In the genomic region with DNA sequence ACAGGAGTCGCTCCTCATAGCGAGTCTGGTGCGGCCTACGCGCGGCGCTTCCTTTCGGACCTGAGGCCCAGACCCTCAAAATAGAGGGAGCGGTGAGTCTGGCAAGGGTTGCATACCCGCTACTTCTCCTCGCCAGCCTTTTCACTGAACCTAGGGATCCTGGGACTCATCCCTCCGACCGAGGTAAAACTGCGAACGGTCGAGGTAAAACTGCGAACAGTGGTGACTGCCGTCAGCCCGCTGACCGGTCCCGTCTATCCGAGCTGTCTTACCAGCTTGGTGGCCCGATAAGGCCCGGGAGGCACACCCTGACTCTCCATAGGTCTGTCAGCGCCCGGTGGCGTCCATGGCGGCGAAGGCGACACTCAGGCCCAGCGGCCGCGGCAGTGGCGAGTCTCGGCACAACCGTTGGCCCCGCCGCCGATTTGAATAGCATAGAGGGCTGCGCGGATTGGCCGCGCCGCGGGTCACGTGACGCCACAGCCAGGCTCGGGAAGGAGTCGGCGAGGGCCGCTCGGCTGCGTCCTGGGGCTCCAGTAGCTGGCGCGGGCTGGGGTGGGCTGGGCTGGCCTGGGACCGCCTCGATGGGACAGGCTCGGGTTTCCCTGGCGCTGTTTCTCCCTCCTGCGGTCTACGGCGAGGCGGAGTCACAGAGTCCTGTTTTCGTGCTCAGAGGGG, we compare ENCODE assay signal across 1 cellular context.
TF ChIP-seq lines count a peak whose summit lies in the region.

A gene with protein sequence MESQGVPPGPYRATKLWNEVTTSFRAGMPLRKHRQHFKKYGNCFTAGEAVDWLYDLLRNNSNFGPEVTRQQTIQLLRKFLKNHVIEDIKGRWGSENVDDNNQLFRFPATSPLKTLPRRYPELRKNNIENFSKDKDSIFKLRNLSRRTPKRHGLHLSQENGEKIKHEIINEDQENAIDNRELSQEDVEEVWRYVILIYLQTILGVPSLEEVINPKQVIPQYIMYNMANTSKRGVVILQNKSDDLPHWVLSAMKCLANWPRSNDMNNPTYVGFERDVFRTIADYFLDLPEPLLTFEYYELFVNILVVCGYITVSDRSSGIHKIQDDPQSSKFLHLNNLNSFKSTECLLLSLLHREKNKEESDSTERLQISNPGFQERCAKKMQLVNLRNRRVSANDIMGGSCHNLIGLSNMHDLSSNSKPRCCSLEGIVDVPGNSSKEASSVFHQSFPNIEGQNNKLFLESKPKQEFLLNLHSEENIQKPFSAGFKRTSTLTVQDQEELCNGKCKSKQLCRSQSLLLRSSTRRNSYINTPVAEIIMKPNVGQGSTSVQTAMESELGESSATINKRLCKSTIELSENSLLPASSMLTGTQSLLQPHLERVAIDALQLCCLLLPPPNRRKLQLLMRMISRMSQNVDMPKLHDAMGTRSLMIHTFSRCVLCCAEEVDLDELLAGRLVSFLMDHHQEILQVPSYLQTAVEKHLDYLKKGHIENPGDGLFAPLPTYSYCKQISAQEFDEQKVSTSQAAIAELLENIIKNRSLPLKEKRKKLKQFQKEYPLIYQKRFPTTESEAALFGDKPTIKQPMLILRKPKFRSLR (minus strand): TSS at position 403 of the 678 bp plus-strand sequence. CDS start 83 bp downstream, at position 320.

TF ChIP-seq in HepG2, 621 proteins besides CTCF, POLR2A, EP300 and RAD21 (continued from another document and continues in another):
- TF ChIP-seq, protein P1, sequence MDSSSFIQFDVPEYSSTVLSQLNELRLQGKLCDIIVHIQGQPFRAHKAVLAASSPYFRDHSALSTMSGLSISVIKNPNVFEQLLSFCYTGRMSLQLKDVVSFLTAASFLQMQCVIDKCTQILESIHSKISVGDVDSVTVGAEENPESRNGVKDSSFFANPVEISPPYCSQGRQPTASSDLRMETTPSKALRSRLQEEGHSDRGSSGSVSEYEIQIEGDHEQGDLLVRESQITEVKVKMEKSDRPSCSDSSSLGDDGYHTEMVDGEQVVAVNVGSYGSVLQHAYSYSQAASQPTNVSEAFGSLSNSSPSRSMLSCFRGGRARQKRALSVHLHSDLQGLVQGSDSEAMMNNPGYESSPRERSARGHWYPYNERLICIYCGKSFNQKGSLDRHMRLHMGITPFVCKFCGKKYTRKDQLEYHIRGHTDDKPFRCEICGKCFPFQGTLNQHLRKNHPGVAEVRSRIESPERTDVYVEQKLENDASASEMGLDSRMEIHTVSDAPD (CRISPR knock-in tag; IDR thresholded peaks at IDR 0.05) = peak; percentile 68
- TF ChIP-seq, protein P2, sequence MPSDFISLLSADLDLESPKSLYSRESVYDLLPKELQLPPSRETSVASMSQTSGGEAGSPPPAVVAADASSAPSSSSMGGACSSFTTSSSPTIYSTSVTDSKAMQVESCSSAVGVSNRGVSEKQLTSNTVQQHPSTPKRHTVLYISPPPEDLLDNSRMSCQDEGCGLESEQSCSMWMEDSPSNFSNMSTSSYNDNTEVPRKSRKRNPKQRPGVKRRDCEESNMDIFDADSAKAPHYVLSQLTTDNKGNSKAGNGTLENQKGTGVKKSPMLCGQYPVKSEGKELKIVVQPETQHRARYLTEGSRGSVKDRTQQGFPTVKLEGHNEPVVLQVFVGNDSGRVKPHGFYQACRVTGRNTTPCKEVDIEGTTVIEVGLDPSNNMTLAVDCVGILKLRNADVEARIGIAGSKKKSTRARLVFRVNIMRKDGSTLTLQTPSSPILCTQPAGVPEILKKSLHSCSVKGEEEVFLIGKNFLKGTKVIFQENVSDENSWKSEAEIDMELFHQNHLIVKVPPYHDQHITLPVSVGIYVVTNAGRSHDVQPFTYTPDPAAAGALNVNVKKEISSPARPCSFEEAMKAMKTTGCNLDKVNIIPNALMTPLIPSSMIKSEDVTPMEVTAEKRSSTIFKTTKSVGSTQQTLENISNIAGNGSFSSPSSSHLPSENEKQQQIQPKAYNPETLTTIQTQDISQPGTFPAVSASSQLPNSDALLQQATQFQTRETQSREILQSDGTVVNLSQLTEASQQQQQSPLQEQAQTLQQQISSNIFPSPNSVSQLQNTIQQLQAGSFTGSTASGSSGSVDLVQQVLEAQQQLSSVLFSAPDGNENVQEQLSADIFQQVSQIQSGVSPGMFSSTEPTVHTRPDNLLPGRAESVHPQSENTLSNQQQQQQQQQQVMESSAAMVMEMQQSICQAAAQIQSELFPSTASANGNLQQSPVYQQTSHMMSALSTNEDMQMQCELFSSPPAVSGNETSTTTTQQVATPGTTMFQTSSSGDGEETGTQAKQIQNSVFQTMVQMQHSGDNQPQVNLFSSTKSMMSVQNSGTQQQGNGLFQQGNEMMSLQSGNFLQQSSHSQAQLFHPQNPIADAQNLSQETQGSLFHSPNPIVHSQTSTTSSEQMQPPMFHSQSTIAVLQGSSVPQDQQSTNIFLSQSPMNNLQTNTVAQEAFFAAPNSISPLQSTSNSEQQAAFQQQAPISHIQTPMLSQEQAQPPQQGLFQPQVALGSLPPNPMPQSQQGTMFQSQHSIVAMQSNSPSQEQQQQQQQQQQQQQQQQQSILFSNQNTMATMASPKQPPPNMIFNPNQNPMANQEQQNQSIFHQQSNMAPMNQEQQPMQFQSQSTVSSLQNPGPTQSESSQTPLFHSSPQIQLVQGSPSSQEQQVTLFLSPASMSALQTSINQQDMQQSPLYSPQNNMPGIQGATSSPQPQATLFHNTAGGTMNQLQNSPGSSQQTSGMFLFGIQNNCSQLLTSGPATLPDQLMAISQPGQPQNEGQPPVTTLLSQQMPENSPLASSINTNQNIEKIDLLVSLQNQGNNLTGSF (CRISPR knock-in tag; IDR thresholded peaks at IDR 0.05) = no peak
- TF ChIP-seq ZNF34 (CRISPR knock-in tag; IDR thresholded peaks at IDR 0.05; ENCODE audit: borderline replicate concordance) = peak; percentile 66; the same call in 1 of the 2 replicates
- peak; percentile 81; the same call in 1 of the 2 replicates for TF ChIP-seq ZFYVE20 (CRISPR knock-in tag; IDR thresholded peaks at IDR 0.05; ENCODE audit: borderline replicate concordance, low read depth)
- TF ChIP-seq, protein P3, sequence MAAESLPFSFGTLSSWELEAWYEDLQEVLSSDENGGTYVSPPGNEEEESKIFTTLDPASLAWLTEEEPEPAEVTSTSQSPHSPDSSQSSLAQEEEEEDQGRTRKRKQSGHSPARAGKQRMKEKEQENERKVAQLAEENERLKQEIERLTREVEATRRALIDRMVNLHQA (CRISPR knock-in tag; IDR thresholded peaks at IDR 0.05) = no peak
- TF ChIP-seq JUNB (CRISPR knock-in tag; IDR thresholded peaks at IDR 0.05; ENCODE audit: borderline replicate concordance) = 0 out of 2 replicates have a peak, but pooled peaks have one; percentile 53
- TF ChIP-seq, protein P4, sequence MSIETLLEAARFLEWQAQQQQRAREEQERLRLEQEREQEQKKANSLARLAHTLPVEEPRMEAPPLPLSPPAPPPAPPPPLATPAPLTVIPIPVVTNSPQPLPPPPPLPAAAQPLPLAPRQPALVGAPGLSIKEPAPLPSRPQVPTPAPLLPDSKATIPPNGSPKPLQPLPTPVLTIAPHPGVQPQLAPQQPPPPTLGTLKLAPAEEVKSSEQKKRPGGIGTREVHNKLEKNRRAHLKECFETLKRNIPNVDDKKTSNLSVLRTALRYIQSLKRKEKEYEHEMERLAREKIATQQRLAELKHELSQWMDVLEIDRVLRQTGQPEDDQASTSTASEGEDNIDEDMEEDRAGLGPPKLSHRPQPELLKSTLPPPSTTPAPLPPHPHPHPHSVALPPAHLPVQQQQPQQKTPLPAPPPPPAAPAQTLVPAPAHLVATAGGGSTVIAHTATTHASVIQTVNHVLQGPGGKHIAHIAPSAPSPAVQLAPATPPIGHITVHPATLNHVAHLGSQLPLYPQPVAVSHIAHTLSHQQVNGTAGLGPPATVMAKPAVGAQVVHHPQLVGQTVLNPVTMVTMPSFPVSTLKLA (IDR thresholded peaks at IDR 0.05) = peak; percentile 32; the same call in 1 of the 2 replicates
- TF ChIP-seq ZFY (CRISPR knock-in tag; IDR thresholded peaks at IDR 0.05) = peak; percentile 85
- TF ChIP-seq FOXA1 (IDR thresholded peaks at IDR 0.05) = no peak
- no peak for TF ChIP-seq FOXA1 (CRISPR knock-in tag; IDR thresholded peaks at IDR 0.05)
- TF ChIP-seq NR2F1 (CRISPR knock-in tag; IDR thresholded peaks at IDR 0.05) = no peak
- TF ChIP-seq TARDBP (CRISPR knock-in tag; IDR thresholded peaks at IDR 0.05) = 0 out of 2 replicates have a peak, but pooled peaks have one; percentile 21
- TF ChIP-seq, protein P5, sequence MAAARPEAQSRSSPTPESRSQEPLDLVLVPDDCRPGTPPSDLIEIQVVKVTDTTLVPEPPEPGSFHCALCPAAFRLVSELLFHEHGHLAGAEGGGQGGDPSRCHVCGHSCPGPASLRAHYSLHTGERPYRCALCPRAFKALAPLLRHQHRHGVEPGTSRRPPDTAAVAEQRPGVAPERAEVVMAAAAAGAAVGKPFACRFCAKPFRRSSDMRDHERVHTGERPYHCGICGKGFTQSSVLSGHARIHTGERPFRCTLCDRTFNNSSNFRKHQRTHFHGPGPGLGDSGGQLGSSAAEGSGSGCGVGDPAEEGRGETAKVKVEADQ (CRISPR knock-in tag; IDR thresholded peaks at IDR 0.05; ENCODE audit: borderline replicate concordance) = 0 out of 2 replicates have a peak, but pooled peaks have one; percentile 24
- no peak for TF ChIP-seq ZBTB21 (CRISPR knock-in tag; IDR thresholded peaks at IDR 0.05)
- TF ChIP-seq, protein P6, sequence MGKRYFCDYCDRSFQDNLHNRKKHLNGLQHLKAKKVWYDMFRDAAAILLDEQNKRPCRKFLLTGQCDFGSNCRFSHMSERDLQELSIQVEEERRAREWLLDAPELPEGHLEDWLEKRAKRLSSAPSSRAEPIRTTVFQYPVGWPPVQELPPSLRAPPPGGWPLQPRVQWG (CRISPR knock-in tag; IDR thresholded peaks at IDR 0.05; ENCODE audit: borderline replicate concordance, low read depth) = no peak
- TF ChIP-seq PLRG1 (conservative IDR thresholded peaks at IDR 0.05) = no peak
- TF ChIP-seq KDM6A (CRISPR knock-in tag; IDR thresholded peaks at IDR 0.05; ENCODE audit: low read depth) = no peak
- TF ChIP-seq LCORL (IDR thresholded peaks at IDR 0.05) = no peak
- peak; percentile 88 for TF ChIP-seq LCORL (CRISPR knock-in tag; IDR thresholded peaks at IDR 0.05)
- peak; percentile 64 for TF ChIP-seq HOXA3 (CRISPR knock-in tag; IDR thresholded peaks at IDR 0.05)
- no peak for TF ChIP-seq ZFP41 (CRISPR knock-in tag; IDR thresholded peaks at IDR 0.05; ENCODE audit: borderline replicate concordance)
- no peak for TF ChIP-seq MAFK (conservative IDR thresholded peaks at IDR 0.05 in 1 of 2, IDR thresholded peaks at IDR 0.05 in 1 of 2; ENCODE audit: low read length in 2 of 2)
- TF ChIP-seq, protein P7, sequence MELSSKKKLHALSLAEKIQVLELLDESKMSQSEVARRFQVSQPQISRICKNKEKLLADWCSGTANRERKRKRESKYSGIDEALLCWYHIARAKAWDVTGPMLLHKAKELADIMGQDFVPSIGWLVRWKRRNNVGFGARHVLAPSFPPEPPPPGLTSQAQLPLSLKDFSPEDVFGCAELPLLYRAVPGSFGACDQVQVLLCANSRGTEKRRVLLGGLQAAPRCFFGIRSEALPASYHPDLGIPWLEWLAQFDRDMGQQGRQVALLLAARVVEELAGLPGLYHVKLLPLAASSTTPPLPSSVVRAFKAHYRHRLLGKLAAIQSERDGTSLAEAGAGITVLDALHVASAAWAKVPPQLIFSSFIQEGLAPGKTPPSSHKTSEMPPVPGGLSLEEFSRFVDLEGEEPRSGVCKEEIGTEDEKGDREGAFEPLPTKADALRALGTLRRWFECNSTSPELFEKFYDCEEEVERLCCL (CRISPR knock-in tag; IDR thresholded peaks at IDR 0.05; ENCODE audit: borderline replicate concordance) = 0 out of 2 replicates have a peak, but pooled peaks have one; percentile 26
- TF ChIP-seq ZNF782 (CRISPR knock-in tag; IDR thresholded peaks at IDR 0.05; ENCODE audit: borderline replicate concordance) = peak; percentile 87; the same call in 1 of the 2 replicates
- TF ChIP-seq, protein P8, sequence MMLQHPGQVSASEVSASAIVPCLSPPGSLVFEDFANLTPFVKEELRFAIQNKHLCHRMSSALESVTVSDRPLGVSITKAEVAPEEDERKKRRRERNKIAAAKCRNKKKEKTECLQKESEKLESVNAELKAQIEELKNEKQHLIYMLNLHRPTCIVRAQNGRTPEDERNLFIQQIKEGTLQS (CRISPR knock-in tag; IDR thresholded peaks at IDR 0.05) = no peak
- TF ChIP-seq SP2 (CRISPR knock-in tag; IDR thresholded peaks at IDR 0.05) = no peak
- TF ChIP-seq JARID2 (CRISPR knock-in tag; IDR thresholded peaks at IDR 0.05; ENCODE audit: insufficient replicate concordance) = peak; percentile 17
- peak; percentile 76; the same call in 1 of the 2 replicates for TF ChIP-seq GABPB1 (CRISPR knock-in tag; IDR thresholded peaks at IDR 0.05)
- TF ChIP-seq ZNF263 (CRISPR knock-in tag; IDR thresholded peaks at IDR 0.05) = 0 out of 2 replicates have a peak, but pooled peaks have one; percentile 15
- no peak for TF ChIP-seq ZNF703 (CRISPR knock-in tag; IDR thresholded peaks at IDR 0.05; ENCODE audit: borderline replicate concordance)
- TF ChIP-seq, protein P9, sequence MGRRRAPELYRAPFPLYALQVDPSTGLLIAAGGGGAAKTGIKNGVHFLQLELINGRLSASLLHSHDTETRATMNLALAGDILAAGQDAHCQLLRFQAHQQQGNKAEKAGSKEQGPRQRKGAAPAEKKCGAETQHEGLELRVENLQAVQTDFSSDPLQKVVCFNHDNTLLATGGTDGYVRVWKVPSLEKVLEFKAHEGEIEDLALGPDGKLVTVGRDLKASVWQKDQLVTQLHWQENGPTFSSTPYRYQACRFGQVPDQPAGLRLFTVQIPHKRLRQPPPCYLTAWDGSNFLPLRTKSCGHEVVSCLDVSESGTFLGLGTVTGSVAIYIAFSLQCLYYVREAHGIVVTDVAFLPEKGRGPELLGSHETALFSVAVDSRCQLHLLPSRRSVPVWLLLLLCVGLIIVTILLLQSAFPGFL (CRISPR knock-in tag; IDR thresholded peaks at IDR 0.05) = no peak
- TF ChIP-seq NFIB (CRISPR knock-in tag; IDR thresholded peaks at IDR 0.05; ENCODE audit: borderline replicate concordance) = no peak
- no peak for TF ChIP-seq CREM (IDR thresholded peaks at IDR 0.05)
- no peak for TF ChIP-seq CREM (CRISPR knock-in tag; IDR thresholded peaks at IDR 0.05)
- TF ChIP-seq, protein P10, sequence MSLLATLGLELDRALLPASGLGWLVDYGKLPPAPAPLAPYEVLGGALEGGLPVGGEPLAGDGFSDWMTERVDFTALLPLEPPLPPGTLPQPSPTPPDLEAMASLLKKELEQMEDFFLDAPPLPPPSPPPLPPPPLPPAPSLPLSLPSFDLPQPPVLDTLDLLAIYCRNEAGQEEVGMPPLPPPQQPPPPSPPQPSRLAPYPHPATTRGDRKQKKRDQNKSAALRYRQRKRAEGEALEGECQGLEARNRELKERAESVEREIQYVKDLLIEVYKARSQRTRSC (CRISPR knock-in tag; IDR thresholded peaks at IDR 0.05; ENCODE audit: low read depth) = peak; percentile 80; the same call in 1 of the 2 replicates
- 0 out of 2 replicates have a peak, but pooled peaks have one; percentile 66 for TF ChIP-seq ZNF446 (CRISPR knock-in tag; IDR thresholded peaks at IDR 0.05)
